9 cellular contexts compared by ENCODE assay signal in the genomic region with DNA sequence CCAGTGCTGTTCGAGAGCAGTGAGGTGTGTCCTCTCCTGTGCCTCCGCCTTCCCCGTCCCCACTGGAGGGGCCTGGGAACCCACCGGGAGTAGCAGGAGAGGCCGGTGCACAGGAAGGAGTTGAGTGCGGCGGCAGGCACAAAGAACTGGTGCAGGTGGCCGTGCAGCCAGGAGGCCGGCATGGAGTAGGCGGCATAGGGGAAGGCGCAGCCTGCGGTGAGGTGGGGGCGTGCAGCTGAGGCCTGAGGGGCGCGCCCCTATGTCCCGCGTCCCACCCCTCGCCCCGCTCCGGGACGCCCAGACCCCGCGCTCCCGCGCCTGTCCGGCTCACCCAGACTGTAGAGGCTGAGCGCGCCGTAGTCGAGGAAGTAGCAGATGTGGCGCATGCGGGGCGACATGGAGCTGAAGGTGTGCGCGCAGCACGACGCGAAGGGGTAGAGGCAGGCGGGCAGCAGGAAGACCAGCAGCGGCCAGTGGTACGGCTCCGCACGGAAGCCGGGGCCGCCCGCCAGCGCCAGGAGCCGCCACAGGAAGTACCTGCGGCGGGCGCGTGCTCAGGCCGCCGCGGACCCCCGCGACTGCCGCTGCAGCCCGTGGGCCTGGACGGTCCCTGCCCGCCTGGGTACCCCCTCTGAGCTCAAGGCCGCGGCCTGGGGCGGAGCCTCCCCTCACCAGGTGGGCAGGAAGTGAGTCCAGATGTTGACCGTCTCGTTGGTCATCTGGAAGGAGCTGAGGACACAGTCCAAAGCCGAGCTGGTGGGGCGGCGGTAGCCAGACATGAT. TPM values are rescaled to one million over a fixed set of nuclear protein-coding genes. Genes with fewer than 3 reads are reported as not detected.
DNase-seq lines count a peak whose midpoint lies in the region; ATAC-seq, FAIRE-seq and TF ChIP-seq lines count a peak whose summit lies in the region.
"Had no signal": no experiment of that assay in that cellular context is flagged by ENCODE, and none has a peak within 500 bp of the region (broad histone marks: within the 10 kb centered on the region; RNA-seq: fewer than 3 reads in every experiment).

No MANE protein-coding gene starts in this region.

- no peak overlapping the region for H3K9ac ChIP-seq in H9 (ENCODE audit: extremely low read depth, insufficient read length, low read length)

- peak overlapping the region; percentile 63 for H3K4me3 ChIP-seq in CD8-positive, alpha-beta memory T cell (ENCODE audit: low read length)
- H3K4me3 ChIP-seq in foreskin fibroblast (ENCODE audit: low read depth in 1 of 2, low read length in 2 of 2) = peak overlapping the region in 1 of 2 donors; percentile 15
- peak overlapping the region; percentile 20 to 68 (median 36) for H3K4me3 ChIP-seq in spleen

- no peak overlapping the region for H3K27ac ChIP-seq in CD8-positive, alpha-beta memory T cell (ENCODE audit: low read depth, low read length)
- H3K27ac ChIP-seq in H9 (ENCODE audit: insufficient read length, low read depth, low read length) (no peak overlapping the region), spleen (peak overlapping the region in 2 of 8 donors; percentile 19 to 50)

- H4K20me1 ChIP-seq in H9 (ENCODE audit: control insufficient read depth, insufficient read depth, insufficient read length) = no peaks in the 10 kb centered on the region

- intact Hi-C loops in activated CD8-positive, alpha-beta T cell treated with anti-CD3 and anti-CD28 coated beads for 36 hours (cut with micrococcal nuclease) = no loop called here
- intact Hi-C loops in spleen (cut with DNase I; ENCODE audit: low total_unique reads) = no loop called here

- H3K18ac ChIP-seq in H9 (ENCODE audit: insufficient read length, low read depth, low read length) = no peak overlapping the region

- H2AK5ac ChIP-seq in H9 (ENCODE audit: insufficient read length, low read length) = no peak overlapping the region

- H2BK12ac ChIP-seq in H9 (ENCODE audit: insufficient read length, low read depth, low read length) = no peak overlapping the region

- H3K56ac ChIP-seq in H9 (ENCODE audit: insufficient read length, low read depth, low read length) = no peak overlapping the region

- peaks cover 3% of the 10 kb centered on the region for H3K23me2 ChIP-seq in H9 (ENCODE audit: insufficient read length, low read depth, low read length, poor library complexity, severe bottlenecking)

- H3K4me2 ChIP-seq in H9 (ENCODE audit: insufficient read depth, insufficient read length, low read length) = no peak overlapping the region

- no peak overlapping the region for H2AFZ ChIP-seq in H9 (ENCODE audit: low read length)

- H3K4ac ChIP-seq in H9 (ENCODE audit: low read depth, low read length) = no peak overlapping the region

- POLR2A ChIA-PET in CD8-positive, alpha-beta memory T cell (lab: Charles Lee) = interaction anchor here (0.6 to 0.8 kb wide), 2 partner anchors 33 to 99 kb away, joined by 3 to 4 read pairs; partner anchors contain the start of gene PMF1
- POLR2A ChIA-PET in activated CD8-positive, alpha-beta T cell treated with anti-CD3 and anti-CD28 coated beads for 36 hours (lab: Charles Lee) = interaction anchor here (0.6 to 2.4 kb wide), 20 partner anchors 8 to 395 kb away, joined by 3 to 11 read pairs (median 4); partner anchors contain the start of genes MEX3A, PMF1, SMG5 and TMEM79

- H4K8ac ChIP-seq in H9 (replicated peaks; ENCODE audit: insufficient read length, low read depth, low read length) = no peak overlapping the region

- H2BK5ac ChIP-seq in H9 (ENCODE audit: insufficient read length, low read length) = no peak overlapping the region

- peaks cover 0 to 1% of the 10 kb centered on the region in 2 donors for H3K27me3 Mint-ChIP-seq in CD8-positive, alpha-beta memory T cell
- peaks cover 4% of the 10 kb centered on the region; the same call in 1 of the 2 replicates for H3K27me3 Mint-ChIP-seq in H9 (ENCODE audit: low read depth)
- H3K27me3 Mint-ChIP-seq in activated CD8-positive, alpha-beta T cell treated with anti-CD3 and anti-CD28 coated beads for 36 hours = no peaks in the 10 kb centered on the region

- no peak for FAIRE-seq in urothelium cell line (lab: Jason Lieb, UNC)

- no peak for TF ChIP-seq POLR2A in spleen (IDR thresholded peaks at IDR 0.05)

- H3K4me1 Mint-ChIP-seq in CD8-positive, alpha-beta memory T cell = peaks cover 15 to 21% (median 16%) of the 10 kb centered on the region in 3 donors
- H3K4me1 Mint-ChIP-seq in H9 = peaks cover 17 to 22% of the 10 kb centered on the region in 2 experiments
- H3K4me1 Mint-ChIP-seq in activated CD8-positive, alpha-beta T cell treated with anti-CD3 and anti-CD28 coated beads for 36 hours (ENCODE audit: low read depth) = peaks cover 17% of the 10 kb centered on the region

- H3K27ac Mint-ChIP-seq in CD8-positive, alpha-beta memory T cell = peak overlapping the region; percentile 46 to 89 (median 76)
- H3K27ac Mint-ChIP-seq in H9 = peak overlapping the region; percentile 66 to 93 (median 85); a peak in 4 of 7 replicates
- peak overlapping the region; percentile 73 for H3K27ac Mint-ChIP-seq in activated CD8-positive, alpha-beta T cell treated with anti-CD3 and anti-CD28 coated beads for 36 hours

- H3T11ph ChIP-seq in H9 (ENCODE audit: low read length) = no peak overlapping the region

- H4K91ac ChIP-seq in H9 (ENCODE audit: insufficient read length, low read depth, low read length) = no peak overlapping the region

- H3K9me3 Mint-ChIP-seq in CD8-positive, alpha-beta memory T cell = no peaks in the 10 kb centered on the region
- H3K9me3 Mint-ChIP-seq in H9 = no peaks in the 10 kb centered on the region
- no peaks in the 10 kb centered on the region for H3K9me3 Mint-ChIP-seq in activated CD8-positive, alpha-beta T cell treated with anti-CD3 and anti-CD28 coated beads for 36 hours

- peak; percentile 60 for ATAC-seq in activated CD8-positive, alpha-beta T cell treated with anti-CD3 and anti-CD28 coated beads for 36 hours
- ATAC-seq in GM21528 (IDR thresholded peaks at IDR 0.05; ENCODE audit: low FRiP score, unreplicated experiment) = no peak

- H3K9me3 ChIP-seq in CD8-positive, alpha-beta memory T cell (ENCODE audit: low read length) = no peaks in the 10 kb centered on the region
- H3K9me3 ChIP-seq in H9 (ENCODE audit: control insufficient read depth, low read depth, low read length) (no peaks in the 10 kb centered on the region), spleen (no peaks in the 10 kb centered on the region)

- H3K23ac ChIP-seq in H9 (ENCODE audit: insufficient read length, low read depth, low read length) = no peak overlapping the region

- H4K5ac ChIP-seq in H9 (ENCODE audit: insufficient read length, low read depth, low read length) = no peak overlapping the region

- no CpG with 5 or more reads among the region's 69 CpGs for WGBS in H9 (ENCODE audit: extremely low coverage, insufficient read length, low lambda C conversion rate)
- WGBS in spleen, 5 donors = 4 to 9% (median 4%) methylated on average over 37 to 69 of the region's 69 CpGs

- H3K4me1 ChIP-seq in CD8-positive, alpha-beta memory T cell (ENCODE audit: insufficient read depth, low read length) = peaks cover 16% of the 10 kb centered on the region
- H3K4me1 ChIP-seq in H9 (ENCODE audit: insufficient read depth, low read length) (peaks cover 2% of the 10 kb centered on the region; the same call in 1 of the 2 replicates), spleen (peaks cover 11 to 32% (median 17%) of the 10 kb centered on the region in 6 donors)

- H3K36me3 Mint-ChIP-seq in CD8-positive, alpha-beta memory T cell = peaks cover 0 to 23% (median 2%) of the 10 kb centered on the region in 3 donors
- H3K36me3 Mint-ChIP-seq in H9 (ENCODE audit: insufficient read depth in 1 of 3, low read depth in 3 of 3) = peaks cover 7 to 25% (median 15%) of the 10 kb centered on the region in 3 experiments; a peak in 6 of 7 replicates
- H3K36me3 Mint-ChIP-seq in activated CD8-positive, alpha-beta T cell treated with anti-CD3 and anti-CD28 coated beads for 36 hours (ENCODE audit: low read depth) = peaks cover 3% of the 10 kb centered on the region

- H2BK120ac ChIP-seq in H9 (ENCODE audit: low read depth, low read length, poor library complexity, severe bottlenecking) = no peak overlapping the region

- peaks cover 7% of the 10 kb centered on the region for H3K36me3 ChIP-seq in CD8-positive, alpha-beta memory T cell (ENCODE audit: insufficient read depth, low read length)
- H3K36me3 ChIP-seq in spleen = peaks cover 0 to 44% (median 25%) of the 10 kb centered on the region in 6 donors

- H3K14ac ChIP-seq in H9 (ENCODE audit: insufficient read depth, low read length) = no peak overlapping the region; the same call in 1 of the 2 replicates

- CTCF ChIA-PET in CD8-positive, alpha-beta memory T cell (lab: Charles Lee) = interaction anchor here (0.8 to 2.2 kb wide), 2 partner anchors 17 to 21 kb away, joined by 3 to 5 read pairs; no protein-coding TSS in a partner anchor
- CTCF ChIA-PET in activated CD8-positive, alpha-beta T cell treated with anti-CD3 and anti-CD28 coated beads for 36 hours (lab: Charles Lee) = interaction anchor here (0.9 to 2.7 kb wide), 6 partner anchors 19 to 179 kb away, joined by 3 to 10 read pairs (median 4); partner anchors contain the start of gene TMEM79

- H3K27me3 ChIP-seq in CD8-positive, alpha-beta memory T cell (ENCODE audit: insufficient read depth, low read length, poor library complexity, severe bottlenecking) = no peaks in the 10 kb centered on the region
- H3K27me3 ChIP-seq in H9 (ENCODE audit: insufficient read depth, low read length) (no peaks in the 10 kb centered on the region), spleen (replicated peaks in 1 of 7) (peaks cover 0 to 30% (median 12%) of the 10 kb centered on the region in 7 donors)

- DNase-seq in CD8-positive, alpha-beta memory T cell = peak; percentile 7 to 61 (median 22)
- peak; percentile 54 for DNase-seq in H9
- peak; percentile 64 for DNase-seq in activated CD8-positive, alpha-beta T cell treated with anti-CD3 and anti-CD28 coated beads for 36 hours
- peak; percentile 14 to 55 for DNase-seq in foreskin fibroblast
- DNase-seq in spleen = peak; percentile 84
- DNase-seq in SIG-M5 treated with dmso at 0.1 percent for 504 hours (lab: John Stamatoyannopoulos, UW; ENCODE audit: unreplicated experiment) = no peak
- DNase-seq in urothelium cell line (ENCODE audit: low spot score) = no peak

- no peak overlapping the region for H2BK15ac ChIP-seq in H9 (ENCODE audit: low read depth, low read length)

- peak overlapping the region; percentile 78 to 94 (median 87) for H3K4me3 Mint-ChIP-seq in CD8-positive, alpha-beta memory T cell
- H3K4me3 Mint-ChIP-seq in H9 = no peak overlapping the region
- peak overlapping the region; percentile 70 for H3K4me3 Mint-ChIP-seq in activated CD8-positive, alpha-beta T cell treated with anti-CD3 and anti-CD28 coated beads for 36 hours

- TF ChIP-seq CTCF in H9 (conservative IDR thresholded peaks at IDR 0.05) (no peak), foreskin fibroblast (IDR thresholded peaks at IDR 0.05; ENCODE audit: low read depth, low read length) (no peak), spleen (IDR thresholded peaks at IDR 0.05 in 8 of 11, conservative IDR thresholded peaks at IDR 0.05 in 3 of 11) (no peak)
- no peak for TF ChIP-seq CTCF in activated CD8-positive, alpha-beta T cell treated with anti-CD3 and anti-CD28 coated beads for 36 hours (IDR thresholded peaks at IDR 0.05)

- H2BK20ac ChIP-seq in H9 (ENCODE audit: low read depth, low read length, poor library complexity, severe bottlenecking) = no peak overlapping the region

- H3K79me1 ChIP-seq in H9 (ENCODE audit: insufficient read depth, low read depth, low read length, poor library complexity, severe bottlenecking) = no peaks in the 10 kb centered on the region

- no peaks in the 10 kb centered on the region for H3K79me2 ChIP-seq in H9 (ENCODE audit: insufficient read depth, low read length)

RNA-seq across cellular contexts. Expression of gene PAQR6, which starts 2.2 kb away (rescaled TPM):
- total RNA-seq in CD8-positive, alpha-beta memory T cell = 1 to 10 TPM; 1.9 TPM
- polyA plus RNA-seq in CD8-positive, alpha-beta memory T cell = 0.53 TPM
- total RNA-seq in H9 (2021) (14.6 and 15.8 TPM in 2 replicates), spleen (1 to 10 TPM in 6 of 7 donors, under 1 TPM in 1; 0.94 to 4.0 (median 1.8) TPM)
- total RNA-seq in activated CD8-positive, alpha-beta T cell treated with anti-CD3 and anti-CD28 coated beads for 36 hours = 1 to 10 TPM; 4.7 to 5.0 TPM
- 1 to 10 TPM in 2 of 3 donors, under 1 TPM in 1; 0.80 to 2.3 (median 2.2) TPM for polyA plus RNA-seq in spleen

RNA-seq across cellular contexts. Expression of gene BGLAP, which starts 3.7 kb away (rescaled TPM):
- total RNA-seq in CD8-positive, alpha-beta memory T cell = 1 to 10 TPM in 1 of 2 experiments, under 1 TPM in 1; 0.97 to 1.5 TPM
- not detected for polyA plus RNA-seq in CD8-positive, alpha-beta memory T cell
- total RNA-seq in H9 (2021) = 2.4 and 3.0 TPM in 2 replicates
- 1 to 10 TPM; 2.2 to 2.5 TPM for total RNA-seq in activated CD8-positive, alpha-beta T cell treated with anti-CD3 and anti-CD28 coated beads for 36 hours
- 1 to 10 TPM; 1.8 to 6.0 (median 2.5) TPM for total RNA-seq in spleen
- polyA plus RNA-seq in spleen = 1 to 10 TPM; 1.7 to 2.4 (median 2.4) TPM
- total RNA-seq: glomerular endothelial cell had no signal

RNA-seq across cellular contexts. Expression of gene PMF1, which starts 32.8 kb away (rescaled TPM):
- total RNA-seq in CD8-positive, alpha-beta memory T cell = 10 to 100 TPM; 85.9 to 88.3 TPM
- polyA plus RNA-seq in CD8-positive, alpha-beta memory T cell = 83.3 TPM
- total RNA-seq in H9 (2021) = 136 and 143 TPM in 2 replicates
- total RNA-seq in activated CD8-positive, alpha-beta T cell treated with anti-CD3 and anti-CD28 coated beads for 36 hours = 10 to 100 TPM; 89.4 to 93.7 TPM
- total RNA-seq in spleen = 10 to 100 TPM; 43.8 to 74.0 (median 59.5) TPM
- 10 to 100 TPM; 66.3 to 97.6 (median 79.3) TPM for polyA plus RNA-seq in spleen

RNA-seq across cellular contexts. Expression of gene SMG5, which starts 37.0 kb away (rescaled TPM):
- total RNA-seq in CD8-positive, alpha-beta memory T cell = 100 to 1,000 TPM; 110 to 117 TPM
- polyA plus RNA-seq in CD8-positive, alpha-beta memory T cell = 27.3 TPM
- total RNA-seq in H9 (2021) (100 and 103 TPM in 2 replicates), spleen (10 to 100 TPM; 48.9 to 80.5 (median 70.8) TPM)
- total RNA-seq in activated CD8-positive, alpha-beta T cell treated with anti-CD3 and anti-CD28 coated beads for 36 hours = 10 to 100 TPM; 70.3 to 70.7 TPM
- polyA plus RNA-seq in spleen = 10 to 100 TPM; 14.9 to 33.6 (median 17.7) TPM

RNA-seq across cellular contexts. Expression of gene TMEM79, which starts 38.5 kb away (rescaled TPM):
- total RNA-seq in CD8-positive, alpha-beta memory T cell = 10 to 100 TPM; 10.8 to 11.2 TPM
- 5.6 TPM for polyA plus RNA-seq in CD8-positive, alpha-beta memory T cell
- total RNA-seq in H9 (2021) (2.1 and 2.6 TPM in 2 replicates), spleen (1 to 10 TPM; 2.6 to 6.8 (median 4.6) TPM)
- 1 to 10 TPM; 8.0 to 8.2 TPM for total RNA-seq in activated CD8-positive, alpha-beta T cell treated with anti-CD3 and anti-CD28 coated beads for 36 hours
- polyA plus RNA-seq in spleen = 1 to 10 TPM; 3.4 to 5.3 (median 3.8) TPM

Comparison
In these comparisons a context has a peak if more than half of its experiments do, and no peak if none do; other contexts are left out.
1. DNase-seq: peak in CD8-positive, alpha-beta memory T cell (5 of 5), H9 (single experiment), activated CD8-positive, alpha-beta T cell treated with anti-CD3 and anti-CD28 coated beads for 36 hours (single experiment), foreskin fibroblast (2 of 2) and spleen (single experiment); none in SIG-M5 treated with dmso at 0.1 percent for 504 hours (single experiment) and urothelium cell line (single experiment).
2. H3K4me3 Mint-ChIP-seq: peak in CD8-positive, alpha-beta memory T cell (7 of 7) and activated CD8-positive, alpha-beta T cell treated with anti-CD3 and anti-CD28 coated beads for 36 hours (single experiment); none in H9 (0 of 2).
3. Peak in every context shown above with its lines, with median percentiles within 50 percentile points of each other: H3K27ac Mint-ChIP-seq.